Comparison of ENCODE assay signal across 19 cellular contexts in the genomic region with DNA sequence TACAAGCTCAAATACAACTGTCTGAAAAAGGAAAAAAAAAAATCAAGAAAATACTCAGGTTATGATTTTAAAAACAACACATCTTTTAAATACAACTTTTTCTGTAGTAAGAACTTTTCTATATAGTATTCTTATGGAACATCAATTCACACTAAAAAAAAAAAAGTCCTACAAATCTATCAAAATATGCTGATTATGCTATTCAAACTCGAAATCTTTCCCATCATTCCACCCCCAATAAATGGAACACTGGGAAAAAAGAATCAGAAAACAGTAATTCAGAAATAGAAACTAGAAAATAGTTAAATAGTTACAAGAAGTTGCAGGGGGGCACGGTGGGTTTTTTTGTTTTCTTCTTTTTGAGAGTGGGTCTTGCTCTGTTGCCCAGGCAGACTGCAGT.
DNase-seq lines count a peak whose midpoint lies in the region; ATAC-seq, FAIRE-seq and TF ChIP-seq lines count a peak whose summit lies in the region.
"Had no signal": no experiment of that assay in that cellular context is flagged by ENCODE, and none has a peak within 500 bp of the region (broad histone marks: within the 10 kb centered on the region; RNA-seq: fewer than 3 reads in every experiment).

No MANE protein-coding gene starts in this region.

- H3K27me3 ChIP-seq in K562 (ENCODE audit: control insufficient read depth in 2 of 2, insufficient read depth in 2 of 2, low read length in 2 of 2), result no peaks in the 10 kb centered on the region
- H3K27me3 ChIP-seq in smooth muscle cell (ENCODE audit: low read depth), result no peaks in the 10 kb centered on the region
- H3K27me3 ChIP-seq in CD4-positive, alpha-beta memory T cell (ENCODE audit: insufficient read depth, low read length), result no peaks in the 10 kb centered on the region
- H3K27me3 ChIP-seq: BLaER1 treated with 17β-estradiol and CSF1 and Interleukin-3, amounts not matched to agents 10 nM and 100 nM had no signal

- CTCF ChIA-PET in K562 (lab: Yijun Ruan, JAX; ENCODE audit: low intra/inter-chr PET ratio), result no interaction called here
- CTCF ChIA-PET in CD4-positive, alpha-beta memory T cell (lab: Charles Lee; ENCODE audit: partially characterized antibody), result interaction anchor here (1.0 to 2.2 kb wide), 3 partner anchors 15 to 136 kb away, joined by 4 to 9 read pairs (median 8); a partner anchor contains a TSS

- no peaks in the 10 kb centered on the region for H3K9me3 Mint-ChIP-seq in natural killer cell
- H3K9me3 Mint-ChIP-seq in natural killer cell treated with Interleukin-12 subunit alpha and Interleukin-12 subunit beta and Interleukin-15 and Interleukin-18, amount 100 ng/mL, for 72 hours, result no peaks in the 10 kb centered on the region
- no peaks in the 10 kb centered on the region for H3K9me3 Mint-ChIP-seq in CD4-positive, alpha-beta memory T cell
- H3K9me3 Mint-ChIP-seq: CD8-positive, alpha-beta memory T cell had no signal

- TF ChIP-seq RAD21 in K562 (CRISPR knock-in tag; conservative IDR thresholded peaks at IDR 0.05 in 1 of 2, IDR thresholded peaks at IDR 0.05 in 1 of 2), result no peak

- ATAC-seq in natural killer cell (no peak), K562 (no peak), GM19395 (IDR thresholded peaks at IDR 0.05; ENCODE audit: unreplicated experiment) (no peak)
- no peak for ATAC-seq in natural killer cell treated with Interleukin-12 subunit alpha and Interleukin-12 subunit beta and Interleukin-15 and Interleukin-18, amount 100 ng/mL, for 72 hours
- ATAC-seq: GM12878 had no signal

- H4K20me1 ChIP-seq in K562 (replicated peaks; ENCODE audit: control insufficient read depth, insufficient read depth, low read length), result no peaks in the 10 kb centered on the region
- H4K20me1 ChIP-seq in smooth muscle cell (ENCODE audit: low read depth), result peaks cover 96% of the 10 kb centered on the region

- no peak for TF ChIP-seq POLR2A in K562 (conservative IDR thresholded peaks at IDR 0.05)

- peak overlapping the region; percentile 50 to 53 for H3K27ac Mint-ChIP-seq in natural killer cell
- no peak overlapping the region for H3K27ac Mint-ChIP-seq in natural killer cell treated with Interleukin-12 subunit alpha and Interleukin-12 subunit beta and Interleukin-15 and Interleukin-18, amount 100 ng/mL, for 72 hours
- no peak overlapping the region for H3K27ac Mint-ChIP-seq in CD4-positive, alpha-beta memory T cell
- H3K27ac Mint-ChIP-seq: B cell had no signal

- H3K36me3 Mint-ChIP-seq in natural killer cell, result no peaks in the 10 kb centered on the region
- H3K36me3 Mint-ChIP-seq in natural killer cell treated with Interleukin-12 subunit alpha and Interleukin-12 subunit beta and Interleukin-15 and Interleukin-18, amount 100 ng/mL, for 72 hours, result peaks cover 18% of the 10 kb centered on the region
- peaks cover 22 to 51% of the 10 kb centered on the region in 2 donors for H3K36me3 Mint-ChIP-seq in CD4-positive, alpha-beta memory T cell

- no peak for TF ChIP-seq CTCF in natural killer cell (IDR thresholded peaks at IDR 0.05)
- no peak for TF ChIP-seq CTCF in K562 (IDR thresholded peaks at IDR 0.05 in 2 of 3, conservative IDR thresholded peaks at IDR 0.05 in 1 of 3; ENCODE audit: insufficient read depth in 2 of 3, low read depth in 1 of 3, low read length in 3 of 3)
- no peak for TF ChIP-seq CTCF in smooth muscle cell (IDR thresholded peaks at IDR 0.05; ENCODE audit: borderline replicate concordance, insufficient read depth, poor library complexity, severe bottlenecking)

- H3K36me3 ChIP-seq in K562 (ENCODE audit: control insufficient read depth, insufficient read depth, low read length), result peaks cover 95% of the 10 kb centered on the region
- H3K36me3 ChIP-seq in smooth muscle cell (ENCODE audit: low read depth), result peaks cover 52% of the 10 kb centered on the region
- peaks cover 19% of the 10 kb centered on the region for H3K36me3 ChIP-seq in CD4-positive, alpha-beta memory T cell (ENCODE audit: insufficient read depth, low read length)

- no peak overlapping the region for H3K4me3 Mint-ChIP-seq in natural killer cell
- H3K4me3 Mint-ChIP-seq in natural killer cell treated with Interleukin-12 subunit alpha and Interleukin-12 subunit beta and Interleukin-15 and Interleukin-18, amount 100 ng/mL, for 72 hours, result no peak overlapping the region
- H3K4me3 Mint-ChIP-seq in CD4-positive, alpha-beta memory T cell, result no peak overlapping the region
- H3K4me3 Mint-ChIP-seq: B cell; CD8-positive, alpha-beta memory T cell had no signal

- 85% methylated on average over 2 of the region's 2 CpGs for WGBS in K562 (ENCODE audit: insufficient coverage, low coverage, missing lambda C conversion rate)
- 93% methylated on average over 2 of the region's 2 CpGs for WGBS in smooth muscle cell (ENCODE audit: low lambda C conversion rate)

- POLR2A ChIA-PET in K562 (lab: Yijun Ruan, JAX), result no interaction called here
- POLR2A ChIA-PET in CD4-positive, alpha-beta memory T cell (lab: Charles Lee; ENCODE audit: partially characterized antibody), result no interaction called here

- intact Hi-C loops in natural killer cell (cut with micrococcal nuclease) (no loop called here), K562 (cut with micrococcal nuclease) (no loop called here)
- intact Hi-C loops in CD4-positive, alpha-beta memory T cell (cut with micrococcal nuclease), result loop anchor here (10.0 kb wide), 1 partner anchor 297 kb away; no protein-coding TSS in a partner anchor

- H3K4me2 ChIP-seq in K562 (ENCODE audit: insufficient read depth, low read length) (no peak overlapping the region), smooth muscle cell (no peak overlapping the region)
- H3K4me2 ChIP-seq: BLaER1 treated with 17β-estradiol and CSF1 and Interleukin-3, amounts not matched to agents 10 nM and 100 nM had no signal

- peaks cover 23% of the 10 kb centered on the region for H3F3A ChIP-seq in smooth muscle cell (ENCODE audit: low read depth)

- H2AFZ ChIP-seq in K562 (ENCODE audit: low read depth, low read length) (no peak overlapping the region), smooth muscle cell (ENCODE audit: low read depth) (no peak overlapping the region)

- FAIRE-seq in K562 (lab: Jason Lieb, UNC), result no peak
- FAIRE-seq: GM12878, H1 had no signal

- in situ Hi-C loops in K562 (cut with MboI), result no loop called here

- H3K4me1 ChIP-seq in K562 (replicated peaks in 1 of 2; ENCODE audit: control insufficient read depth in 2 of 2, insufficient read depth in 2 of 2, low read length in 2 of 2) (no peaks in the 10 kb centered on the region), smooth muscle cell (ENCODE audit: low read depth) (no peaks in the 10 kb centered on the region)
- no peaks in the 10 kb centered on the region for H3K4me1 ChIP-seq in CD4-positive, alpha-beta memory T cell (ENCODE audit: insufficient read depth, low read length)
- H3K4me1 ChIP-seq: HAP-1 had no signal

- H3K27ac ChIP-seq in K562 (ENCODE audit: extremely low read depth, low read depth, low read length) (no peak overlapping the region), smooth muscle cell (ENCODE audit: low read depth) (peak overlapping the region; percentile 54)
- no peak overlapping the region for H3K27ac ChIP-seq in CD4-positive, alpha-beta memory T cell (ENCODE audit: low read depth, low read length)
- H3K27ac ChIP-seq: BLaER1 treated with 17β-estradiol and CSF1 and Interleukin-3, amounts not matched to agents 10 nM and 100 nM had no signal

- H3K9me3 ChIP-seq in K562 (replicated peaks; ENCODE audit: control insufficient read depth, insufficient read depth, low read depth, low read length) (no peaks in the 10 kb centered on the region), smooth muscle cell (replicated peaks; ENCODE audit: low read depth) (no peaks in the 10 kb centered on the region)
- H3K9me3 ChIP-seq in CD4-positive, alpha-beta memory T cell (ENCODE audit: control insufficient read depth in 1 of 2, low read length in 2 of 2), result no peaks in the 10 kb centered on the region
- H3K9me3 ChIP-seq: BLaER1 treated with 17β-estradiol and CSF1 and Interleukin-3, amounts not matched to agents 10 nM and 100 nM; HAP-1 had no signal

- H3K27me3 Mint-ChIP-seq in natural killer cell (ENCODE audit: low read depth in 2 of 2), result no peaks in the 10 kb centered on the region
- H3K27me3 Mint-ChIP-seq in natural killer cell treated with Interleukin-12 subunit alpha and Interleukin-12 subunit beta and Interleukin-15 and Interleukin-18, amount 100 ng/mL, for 72 hours, result no peaks in the 10 kb centered on the region
- no peaks in the 10 kb centered on the region for H3K27me3 Mint-ChIP-seq in CD4-positive, alpha-beta memory T cell
- H3K27me3 Mint-ChIP-seq: B cell; CD8-positive, alpha-beta memory T cell had no signal

- no TSS peak for BruUV-seq in K562 (replicated peaks; lab: Mats Ljungman, UMichigan)

- no peak for DNase-seq in natural killer cell
- no peak for DNase-seq in natural killer cell treated with Interleukin-12 subunit alpha and Interleukin-12 subunit beta and Interleukin-15 and Interleukin-18, amount 100 ng/mL, for 72 hours (ENCODE audit: low spot score)
- DNase-seq in K562 (ENCODE audit: extremely low read depth in 1 of 4, low spot score in 3 of 4), result no peak
- no peak for DNase-seq in smooth muscle cell (lab: John Stamatoyannopoulos, UW; ENCODE audit: unreplicated experiment)
- DNase-seq in AML-193 (lab: John Stamatoyannopoulos, UW), result no peak
- DNase-seq in CD4-positive, alpha-beta memory T cell, result no peak
- DNase-seq: CD8-positive, alpha-beta memory T cell; COR-L47; DMS 273 treated with DMSO at 0.1 percent for 48 hours; DMS53; DND-41; EL; KBM-7 had no signal

- peaks cover 29 to 35% of the 10 kb centered on the region in 2 donors for H3K4me1 Mint-ChIP-seq in natural killer cell
- peaks cover 15 to 33% of the 10 kb centered on the region in 2 donors for H3K4me1 Mint-ChIP-seq in natural killer cell treated with Interleukin-12 subunit alpha and Interleukin-12 subunit beta and Interleukin-15 and Interleukin-18, amount 100 ng/mL, for 72 hours (ENCODE audit: low read depth in 2 of 2)
- H3K4me1 Mint-ChIP-seq in CD4-positive, alpha-beta memory T cell, result peaks cover 7 to 24% (median 16%) of the 10 kb centered on the region in 4 donors

- H3K9ac ChIP-seq in K562 (ENCODE audit: insufficient read depth in 1 of 2, low read depth in 2 of 2, low read length in 2 of 2), result no peak overlapping the region
- no peak overlapping the region for H3K9ac ChIP-seq in smooth muscle cell (ENCODE audit: low read depth)
- H3K9ac ChIP-seq: BLaER1 treated with 17β-estradiol and CSF1 and Interleukin-3, amounts not matched to agents 10 nM and 100 nM had no signal

- H3K9me1 ChIP-seq in K562 (ENCODE audit: control insufficient read depth, insufficient read depth, low read length), result no peaks in the 10 kb centered on the region

- TF ChIP-seq EP300 in K562 (IDR thresholded peaks at IDR 0.05; ENCODE audit: low read length), result no peak

- H3K79me2 ChIP-seq in K562 (ENCODE audit: control insufficient read depth, insufficient read depth, low read length) (peaks cover 36% of the 10 kb centered on the region; the same call in 2 of the 3 replicates), smooth muscle cell (ENCODE audit: low read depth) (peaks cover 89% of the 10 kb centered on the region)

- H3K4me3 ChIP-seq in K562 (no peak overlapping the region), smooth muscle cell (no peak overlapping the region)
- H3K4me3 ChIP-seq in CD4-positive, alpha-beta memory T cell (ENCODE audit: low read length in 2 of 2), result no peak overlapping the region
- H3K4me3 ChIP-seq: BLaER1 treated with 17β-estradiol and CSF1 and Interleukin-3, amounts not matched to agents 10 nM and 100 nM; GM12878; HAP-1 had no signal

TF ChIP-seq in K562, 482 proteins besides CTCF, POLR2A, EP300 and RAD21 (continues in another document):
- TF ChIP-seq GTF2E2 (tag; IDR thresholded peaks at IDR 0.05) (no peak), PHB (CRISPR knock-in tag; IDR thresholded peaks at IDR 0.05) (no peak)

Comparison
In these comparisons a context has a peak if more than half of its experiments do, and no peak if none do; other contexts are left out.
1. H3K27ac Mint-ChIP-seq: peak in natural killer cell (2 of 2); none in natural killer cell treated with Interleukin-12 subunit alpha and Interleukin-12 subunit beta and Interleukin-15 and Interleukin-18, amount 100 ng/mL, for 72 hours (0 of 2) and CD4-positive, alpha-beta memory T cell (0 of 7).